In the genomic region with DNA sequence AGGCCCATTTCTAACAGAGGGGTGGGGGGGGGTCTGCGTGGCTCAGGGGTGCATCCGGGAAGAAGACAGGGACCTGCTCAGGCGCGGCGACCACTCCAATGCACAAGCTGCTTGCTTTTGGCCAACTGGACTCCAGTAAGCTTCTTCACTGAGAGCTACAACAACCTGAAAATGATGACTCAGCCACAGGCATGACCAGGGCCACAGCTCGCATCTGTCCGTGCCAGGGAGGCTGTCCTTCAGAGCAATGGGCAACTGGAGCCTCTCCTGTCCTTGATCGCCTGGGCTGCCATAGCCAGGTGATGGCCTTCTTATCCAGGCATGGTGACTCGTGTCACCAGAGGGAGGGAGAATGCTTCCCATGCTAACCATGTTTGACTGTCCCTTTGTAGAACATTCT, we compare ENCODE assay signal across 18 cellular contexts.
DNase-seq lines count a peak whose midpoint lies in the region; TF ChIP-seq lines count a peak whose summit lies in the region.
"Had no signal": no experiment of that assay in that cellular context is flagged by ENCODE, and none has a peak within 500 bp of the region (broad histone marks: within the 10 kb centered on the region; RNA-seq: fewer than 3 reads in every experiment).

No MANE protein-coding gene starts in this region.

- H3K9ac ChIP-seq in H9 (ENCODE audit: extremely low read depth, insufficient read length, low read length): no peak overlapping the region
- H3K9ac ChIP-seq: BLaER1 treated with 17β-estradiol and CSF1 and Interleukin-3, amounts not matched to agents 10 nM and 100 nM had no signal

- no peak overlapping the region for H2AFZ ChIP-seq in H9 (ENCODE audit: low read length)

- no peak overlapping the region for H3K27ac ChIP-seq in sigmoid colon
- no peak overlapping the region for H3K27ac ChIP-seq in H9 (ENCODE audit: insufficient read length, low read depth, low read length)
- H3K27ac ChIP-seq: 22Rv1; BLaER1 treated with 17β-estradiol and CSF1 and Interleukin-3, amounts not matched to agents 10 nM and 100 nM; HL-60 had no signal

- H3K18ac ChIP-seq in H9 (ENCODE audit: insufficient read length, low read depth, low read length): no peak overlapping the region

- H4K8ac ChIP-seq in H9 (replicated peaks; ENCODE audit: insufficient read length, low read depth, low read length): no peak overlapping the region

- H3K4me1 ChIP-seq in sigmoid colon (no peaks in the 10 kb centered on the region), H9 (ENCODE audit: insufficient read depth, low read length) (peaks cover 4% of the 10 kb centered on the region; the same call in 1 of the 2 replicates)
- H3K4me1 ChIP-seq: BLaER1 treated with 17β-estradiol and CSF1 and Interleukin-3, amounts not matched to agents 10 nM and 100 nM had no signal

- no peak overlapping the region for H3K23ac ChIP-seq in H9 (ENCODE audit: insufficient read length, low read depth, low read length)

- no peaks in the 10 kb centered on the region for H3K9me3 ChIP-seq in MG63
- no peaks in the 10 kb centered on the region for H3K9me3 ChIP-seq in sigmoid colon
- H3K9me3 ChIP-seq in H9 (ENCODE audit: control insufficient read depth, low read depth, low read length): no peaks in the 10 kb centered on the region

- no peaks in the 10 kb centered on the region for H3K79me1 ChIP-seq in H9 (ENCODE audit: insufficient read depth, low read depth, low read length, poor library complexity, severe bottlenecking)

- H3K27me3 ChIP-seq in MG63 (no peaks in the 10 kb centered on the region), sigmoid colon (no peaks in the 10 kb centered on the region), H9 (ENCODE audit: insufficient read depth, low read length) (no peaks in the 10 kb centered on the region)
- H3K27me3 ChIP-seq: BLaER1 treated with 17β-estradiol and CSF1 and Interleukin-3, amounts not matched to agents 10 nM and 100 nM had no signal

- 94 to 96% methylated on average over 9 of the region's 9 CpGs for WGBS in sigmoid colon, 2 donors
- WGBS in H9 (ENCODE audit: extremely low coverage, insufficient read length, low lambda C conversion rate): no CpG with 5 or more reads among the region's 9 CpGs

- H2BK120ac ChIP-seq in H9 (ENCODE audit: low read depth, low read length, poor library complexity, severe bottlenecking): no peak overlapping the region

- H3K4me2 ChIP-seq in H9 (ENCODE audit: insufficient read depth, insufficient read length, low read length): no peak overlapping the region
- H3K4me2 ChIP-seq: BLaER1 treated with 17β-estradiol and CSF1 and Interleukin-3, amounts not matched to agents 10 nM and 100 nM had no signal

- no peaks in the 10 kb centered on the region for H3K79me2 ChIP-seq in H9 (ENCODE audit: insufficient read depth, low read length)

- H2BK15ac ChIP-seq in H9 (ENCODE audit: low read depth, low read length): no peak overlapping the region

- no peak overlapping the region for H3K4me3 ChIP-seq in MG63
- no peak overlapping the region for H3K4me3 ChIP-seq in sigmoid colon
- H3K4me3 ChIP-seq: BLaER1 treated with 17β-estradiol and CSF1 and Interleukin-3, amounts not matched to agents 10 nM and 100 nM had no signal

- TF ChIP-seq CTCF in sigmoid colon (IDR thresholded peaks at IDR 0.05) (no peak), H9 (conservative IDR thresholded peaks at IDR 0.05) (no peak)

- H3T11ph ChIP-seq in H9 (ENCODE audit: low read length): no peak overlapping the region

- H4K20me1 ChIP-seq in H9 (ENCODE audit: control insufficient read depth, insufficient read depth, insufficient read length): no peaks in the 10 kb centered on the region
- H4K20me1 ChIP-seq: BLaER1 treated with 17β-estradiol and CSF1 and Interleukin-3, amounts not matched to agents 10 nM and 100 nM had no signal

- H4K91ac ChIP-seq in H9 (ENCODE audit: insufficient read length, low read depth, low read length): no peak overlapping the region

- H3K27me3 Mint-ChIP-seq in H9 (ENCODE audit: low read depth): peaks cover 2% of the 10 kb centered on the region; the same call in 1 of the 2 replicates

- TF ChIP-seq POLR2A in sigmoid colon (IDR thresholded peaks at IDR 0.05): no peak

- H3K36me3 Mint-ChIP-seq in H9 (ENCODE audit: insufficient read depth in 1 of 3, low read depth in 3 of 3): peaks cover under 1 to 8% (median 5%) of the 10 kb centered on the region in 3 experiments; a peak in 4 of 7 replicates
- H3K36me3 Mint-ChIP-seq: CD4-positive, CD25-positive, alpha-beta regulatory T cell had no signal

- intact Hi-C loops in sigmoid colon (cut with DNase I): no loop called here

- H3K14ac ChIP-seq in H9 (ENCODE audit: insufficient read depth, low read length): no peak overlapping the region

- no peak overlapping the region for H2BK5ac ChIP-seq in H9 (ENCODE audit: insufficient read length, low read length)

- no peak overlapping the region for H3K56ac ChIP-seq in H9 (ENCODE audit: insufficient read length, low read depth, low read length)

- H3K4me1 Mint-ChIP-seq in H9: peaks cover 10 to 12% of the 10 kb centered on the region in 2 experiments
- H3K4me1 Mint-ChIP-seq: CD4-positive, CD25-positive, alpha-beta regulatory T cell had no signal

- H3K27ac Mint-ChIP-seq in H9: no peak overlapping the region; a peak in 1 of 7 replicates
- H3K27ac Mint-ChIP-seq: CD4-positive, CD25-positive, alpha-beta regulatory T cell; HFFc6 had no signal

- H3K9me3 Mint-ChIP-seq in H9: peaks cover 10 to 11% of the 10 kb centered on the region in 2 experiments

- no peak overlapping the region for H2BK20ac ChIP-seq in H9 (ENCODE audit: low read depth, low read length, poor library complexity, severe bottlenecking)

- no peaks in the 10 kb centered on the region for H3K23me2 ChIP-seq in H9 (ENCODE audit: insufficient read length, low read depth, low read length, poor library complexity, severe bottlenecking)

- no peak overlapping the region for H3K4ac ChIP-seq in H9 (ENCODE audit: low read depth, low read length)

- H2BK12ac ChIP-seq in H9 (ENCODE audit: insufficient read length, low read depth, low read length): no peak overlapping the region

- H4K5ac ChIP-seq in H9 (ENCODE audit: insufficient read length, low read depth, low read length): no peak overlapping the region

- DNase-seq in DMS53 (lab: John Stamatoyannopoulos, UW): peak; percentile 18
- no peak for DNase-seq in DMS53 treated with DMSO at 0.1 percent for 48 hours (lab: John Stamatoyannopoulos, UW; ENCODE audit: unreplicated experiment)
- peak; percentile 17 for DNase-seq in MG63
- DNase-seq in glomerular visceral epithelial cell (ENCODE audit: extremely low spot score): peak; percentile 70
- peak; percentile 45 for DNase-seq in renal cortical epithelial cell (ENCODE audit: low read depth)
- no peak for DNase-seq in sigmoid colon
- no peak for DNase-seq in H9
- no peak for DNase-seq in SIG-M5 treated with dmso at 0.1 percent for 504 hours (lab: John Stamatoyannopoulos, UW; ENCODE audit: unreplicated experiment)
- DNase-seq: Calu3; CD4-positive, CD25-positive, alpha-beta regulatory T cell; DMS 273 treated with DMSO at 0.1 percent for 48 hours; DMS79 treated with DMSO at 0.1 percent for 48 hours; GDM1; HCEC 1CT; HFFc6 had no signal

- TF ChIP-seq EP300 in sigmoid colon (IDR thresholded peaks at IDR 0.05): no peak

- H2AK5ac ChIP-seq in H9 (ENCODE audit: insufficient read length, low read length): no peak overlapping the region

- H3K36me3 ChIP-seq in MG63 (no peaks in the 10 kb centered on the region), sigmoid colon (no peaks in the 10 kb centered on the region)

- no peak overlapping the region for H3K4me3 Mint-ChIP-seq in H9
- H3K4me3 Mint-ChIP-seq: CD4-positive, CD25-positive, alpha-beta regulatory T cell; HFFc6 had no signal

Comparison
In these comparisons a context has a peak if more than half of its experiments do, and no peak if none do; other contexts are left out.
1. DNase-seq: peak in DMS53 (single experiment), MG63 (single experiment), glomerular visceral epithelial cell (single experiment) and renal cortical epithelial cell (single experiment); none in DMS53 treated with DMSO at 0.1 percent for 48 hours (single experiment), sigmoid colon (single experiment), H9 (single experiment) and SIG-M5 treated with dmso at 0.1 percent for 504 hours (single experiment).